2 cellular contexts compared by ENCODE assay signal in the genomic region with DNA sequence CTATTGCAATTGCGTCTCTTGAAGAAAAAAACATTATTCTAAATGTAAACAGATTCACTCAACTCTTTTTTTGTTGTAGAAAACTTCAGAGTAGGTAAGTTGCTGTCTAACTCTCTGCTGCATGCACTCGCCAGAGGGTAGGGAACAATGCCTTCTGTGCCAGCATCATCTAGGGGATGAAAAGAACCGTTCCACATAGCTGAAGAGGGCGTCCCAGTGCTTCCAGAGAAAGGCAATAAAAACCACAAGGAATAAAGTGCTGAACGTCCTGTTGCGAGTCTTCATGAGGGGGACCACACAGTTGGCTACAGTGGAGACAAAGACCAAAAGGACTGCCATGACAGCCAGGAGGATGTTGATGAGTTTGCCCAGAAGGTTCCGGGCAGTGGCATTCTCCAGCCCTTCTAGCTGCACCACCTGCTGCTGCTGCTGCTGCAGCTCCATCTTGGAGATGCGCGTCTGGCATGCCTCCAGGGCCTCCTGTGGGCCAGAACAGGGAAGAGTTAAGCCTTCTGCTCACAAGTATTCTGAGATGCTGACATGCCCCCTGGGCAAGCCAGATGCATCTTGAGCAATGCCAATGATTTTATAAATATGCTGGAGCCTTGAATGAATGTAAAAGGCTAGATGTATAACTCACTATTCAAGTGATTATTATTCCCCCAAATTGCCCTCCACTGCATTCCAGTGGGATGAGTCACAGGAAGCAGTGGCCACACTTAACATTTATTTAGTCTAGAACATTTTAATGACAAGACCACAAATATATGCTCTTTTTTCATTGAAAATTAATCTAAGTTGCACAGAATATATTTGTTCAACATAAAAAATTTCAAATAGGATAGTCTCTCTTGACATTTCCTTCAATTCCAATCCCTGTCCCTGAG.
TF ChIP-seq lines count a peak whose summit lies in the region.

No MANE protein-coding gene starts in this region.

TF ChIP-seq in H1, 55 proteins besides CTCF, POLR2A, EP300 and RAD21 (continued from another document):
- TF ChIP-seq JUN (IDR thresholded peaks at IDR 0.05; ENCODE audit: low read depth, low read length) (0 out of 2 replicates have a peak, but pooled peaks have one; percentile 15), TEAD4 (IDR thresholded peaks at IDR 0.05; ENCODE audit: low read depth, low read length) (peak; percentile 47; the same call in 1 of the 2 replicates), YY1 (IDR thresholded peaks at IDR 0.05; ENCODE audit: low read depth, low read length) (peak; percentile 77), KDM1A (IDR thresholded peaks at IDR 0.05; ENCODE audit: borderline replicate concordance, low read length) (no peak), MAX (IDR thresholded peaks at IDR 0.05) (0 out of 2 replicates have a peak, but pooled peaks have one; percentile 23), FOSL1 (IDR thresholded peaks at IDR 0.05; ENCODE audit: insufficient read depth, low read depth, low read length) (no peak), EGR1 (IDR thresholded peaks at IDR 0.05; ENCODE audit: borderline replicate concordance, low read depth, low read length) (no peak), CTBP2 (IDR thresholded peaks at IDR 0.05; ENCODE audit: borderline replicate concordance, insufficient read depth, insufficient read length, low read length) (peak; percentile 71), EZH2 (IDR thresholded peaks at IDR 0.05; ENCODE audit: low read depth, low read length, severe bottlenecking) (no peak), PHF8 (conservative IDR thresholded peaks at IDR 0.05; ENCODE audit: low read depth, low read length) (no peak; the same call in 1 of the 2 replicates), JUND (IDR thresholded peaks at IDR 0.05; ENCODE audit: low read length) (peak; percentile 83)
- TF ChIP-seq, protein P1, sequence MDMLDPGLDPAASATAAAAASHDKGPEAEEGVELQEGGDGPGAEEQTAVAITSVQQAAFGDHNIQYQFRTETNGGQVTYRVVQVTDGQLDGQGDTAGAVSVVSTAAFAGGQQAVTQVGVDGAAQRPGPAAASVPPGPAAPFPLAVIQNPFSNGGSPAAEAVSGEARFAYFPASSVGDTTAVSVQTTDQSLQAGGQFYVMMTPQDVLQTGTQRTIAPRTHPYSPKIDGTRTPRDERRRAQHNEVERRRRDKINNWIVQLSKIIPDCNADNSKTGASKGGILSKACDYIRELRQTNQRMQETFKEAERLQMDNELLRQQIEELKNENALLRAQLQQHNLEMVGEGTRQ (IDR thresholded peaks at IDR 0.05; ENCODE audit: low read length), result no peak

TF ChIP-seq in GM12891, 5 proteins besides CTCF, POLR2A, EP300 and RAD21 (continued from another document):
- no peak for TF ChIP-seq SPI1 (IDR thresholded peaks at IDR 0.05; ENCODE audit: low read depth, low read length)
- TF ChIP-seq PAX5 (IDR thresholded peaks at IDR 0.05; ENCODE audit: insufficient read depth, low read length, severe bottlenecking), result no peak
- TF ChIP-seq TAF1 (IDR thresholded peaks at IDR 0.05; ENCODE audit: low read depth, low read length), result no peak
- TF ChIP-seq POLR2AphosphoS5 (IDR thresholded peaks at IDR 0.05; ENCODE audit: low read depth, low read length), result no peak
